20 cellular contexts compared by ENCODE assay signal in the genomic region with DNA sequence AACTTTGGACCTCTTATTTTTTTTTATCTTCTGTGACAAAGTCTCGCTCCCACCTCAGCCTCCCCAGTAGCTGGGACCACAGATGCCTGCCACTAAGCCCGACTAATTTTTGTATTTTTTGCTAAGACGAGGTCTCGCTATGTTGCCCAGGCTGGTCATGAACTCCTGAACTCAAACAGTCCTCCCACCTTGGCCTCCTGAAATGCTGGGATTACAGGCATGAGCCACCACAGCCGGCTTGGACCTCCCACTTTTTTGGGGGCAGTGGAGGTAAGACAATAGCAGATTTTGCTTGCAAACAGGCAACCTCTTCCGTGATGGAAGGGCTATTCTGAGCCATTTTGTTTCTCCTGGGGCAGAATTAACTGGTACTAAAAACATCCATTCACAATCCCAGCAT. TPM values are rescaled to one million over a fixed set of nuclear protein-coding genes. Genes with fewer than 3 reads are reported as not detected.
DNase-seq lines count a peak whose midpoint lies in the region; ATAC-seq, FAIRE-seq and TF ChIP-seq lines count a peak whose summit lies in the region.
"Had no signal": no experiment of that assay in that cellular context is flagged by ENCODE, and none has a peak within 500 bp of the region (broad histone marks: within the 10 kb centered on the region; RNA-seq: fewer than 3 reads in every experiment).

No MANE protein-coding gene starts in this region.

- H3K9ac ChIP-seq in HepG2 (ENCODE audit: insufficient read depth, low read depth, low read length): peak overlapping the region; percentile 95; the same call in 1 of the 2 replicates

- peaks cover 4% of the 10 kb centered on the region for H3K36me3 Mint-ChIP-seq in activated naive CD8-positive, alpha-beta T cell treated with anti-CD3 and anti-CD28 coated beads, Interleukin-2, amount 10 ng/mL, durations not matched to agents 7 days and 5 days
- no peaks in the 10 kb centered on the region for H3K36me3 Mint-ChIP-seq in natural killer cell

- BruUV-seq in HepG2 (replicated peaks; lab: Mats Ljungman, UMichigan): no TSS peak

- H3K79me2 ChIP-seq in HepG2 (ENCODE audit: insufficient read depth, low read length): peaks cover 23% of the 10 kb centered on the region

- H4K20me1 ChIP-seq in HepG2 (ENCODE audit: insufficient read depth, low read length): peaks cover 4% of the 10 kb centered on the region; the same call in 1 of the 2 replicates

- FAIRE-seq in HepG2 (lab: Jason Lieb, UNC): no peak

- TF ChIP-seq EP300 in HepG2 (IDR thresholded peaks at IDR 0.05; ENCODE audit: low read depth in 2 of 2, low read length in 2 of 2): no peak
- no peak for TF ChIP-seq EP300 in HepG2 (CRISPR knock-in tag; IDR thresholded peaks at IDR 0.05; ENCODE audit: borderline replicate concordance)

- H3K4me1 Mint-ChIP-seq in activated naive CD8-positive, alpha-beta T cell treated with anti-CD3 and anti-CD28 coated beads, Interleukin-2, amount 10 ng/mL, durations not matched to agents 7 days and 5 days: peaks cover 10% of the 10 kb centered on the region
- H3K4me1 Mint-ChIP-seq in natural killer cell: peaks cover 9 to 20% of the 10 kb centered on the region in 2 donors

- H2AFZ ChIP-seq in HepG2 (ENCODE audit: low read length): no peak overlapping the region

- 14% methylated on average over 6 of the region's 6 CpGs for WGBS in HepG2 (ENCODE audit: low lambda C conversion rate)
- 89% methylated on average over 4 of the region's 6 CpGs for WGBS in right lobe of liver (ENCODE audit: insufficient coverage, low coverage, low lambda C conversion rate, missing lambda C conversion rate)

- peaks cover 4 to 12% of the 10 kb centered on the region in 2 experiments for H3K36me3 ChIP-seq in HepG2 (replicated peaks in 1 of 2; ENCODE audit: control insufficient read depth in 1 of 2, insufficient read depth in 2 of 2, low read length in 2 of 2)
- peaks cover 0 to 13% (median 0%) of the 10 kb centered on the region in 4 donors for H3K36me3 ChIP-seq in right lobe of liver
- peaks cover 14% of the 10 kb centered on the region for H3K36me3 ChIP-seq in left ventricle myocardium inferior
- H3K36me3 ChIP-seq: breast epithelium had no signal

- TF ChIP-seq RAD21 in HepG2 (CRISPR knock-in tag; IDR thresholded peaks at IDR 0.05): no peak

- peak overlapping the region in 1 of 3 experiments; percentile 97; a peak in 2 of 6 replicates for H3K4me3 ChIP-seq in HepG2 (replicated peaks in 1 of 3; ENCODE audit: insufficient read depth in 1 of 3, low read depth in 2 of 3, low read length in 3 of 3)
- H3K4me3 ChIP-seq in right lobe of liver: no peak overlapping the region
- H3K4me3 ChIP-seq in left ventricle myocardium inferior: no peak overlapping the region

- H3K27me3 Mint-ChIP-seq in activated naive CD8-positive, alpha-beta T cell treated with anti-CD3 and anti-CD28 coated beads, Interleukin-2, amount 10 ng/mL, durations not matched to agents 7 days and 5 days: peaks cover 2% of the 10 kb centered on the region
- H3K27me3 Mint-ChIP-seq in natural killer cell (ENCODE audit: low read depth in 2 of 2): no peaks in the 10 kb centered on the region

- no peak for DNase-seq in HepG2 (ENCODE audit: low spot score)
- DNase-seq in right lobe of liver: no peak
- DNase-seq in activated naive CD8-positive, alpha-beta T cell treated with anti-CD3 and anti-CD28 coated beads, Interleukin-2, amount 10 ng/mL, durations not matched to agents 7 days and 5 days: no peak
- no peak for DNase-seq in natural killer cell
- no peak for DNase-seq in GF-D8 (lab: John Stamatoyannopoulos, UW)
- no peak for DNase-seq in left ventricle myocardium inferior
- DNase-seq: activated CD4-positive, alpha-beta T cell treated with anti-CD3 and anti-CD28 coated beads for 1 hour; activated gamma-delta T cell; AML-193; effector CD8-positive, alpha-beta T cell; hippocampal formation; Karpas-422; NCI-H1105 treated with DMSO at 0.1 percent for 48 hours; NCI-H2171; NCI-H774; stimulated activated CD4-positive, alpha-beta T cell treated with anti-CD3 and anti-CD28 coated beads, Interleukin-15, amount 100 ng/mL, for 24 hours had no signal

- H3K9me3 ChIP-seq in HepG2 (ENCODE audit: low read length): no peaks in the 10 kb centered on the region
- no peaks in the 10 kb centered on the region for H3K9me3 ChIP-seq in right lobe of liver
- no peaks in the 10 kb centered on the region for H3K9me3 ChIP-seq in left ventricle myocardium inferior (replicated peaks)
- H3K9me3 ChIP-seq: breast epithelium had no signal

- H3K4me3 Mint-ChIP-seq in activated naive CD8-positive, alpha-beta T cell treated with anti-CD3 and anti-CD28 coated beads, Interleukin-2, amount 10 ng/mL, durations not matched to agents 7 days and 5 days: peak overlapping the region; percentile 26
- H3K4me3 Mint-ChIP-seq in natural killer cell: peak overlapping the region; percentile 80

- H3K4me2 ChIP-seq in HepG2 (ENCODE audit: low read depth, low read length): peak overlapping the region; percentile 93

- no peak for ATAC-seq in HepG2
- ATAC-seq in right lobe of liver: no peak
- ATAC-seq in activated naive CD8-positive, alpha-beta T cell treated with anti-CD3 and anti-CD28 coated beads, Interleukin-2, amount 10 ng/mL, durations not matched to agents 7 days and 5 days (ENCODE audit: low read depth): no peak
- no peak for ATAC-seq in natural killer cell
- no peak for ATAC-seq in GM21528 (IDR thresholded peaks at IDR 0.05; ENCODE audit: low FRiP score, unreplicated experiment)
- no peak for ATAC-seq in HG03521 (IDR thresholded peaks at IDR 0.05; ENCODE audit: unreplicated experiment)

- peak overlapping the region; percentile 8 for H3K27ac Mint-ChIP-seq in activated naive CD8-positive, alpha-beta T cell treated with anti-CD3 and anti-CD28 coated beads, Interleukin-2, amount 10 ng/mL, durations not matched to agents 7 days and 5 days
- peak overlapping the region in 1 of 2 donors; percentile 91 for H3K27ac Mint-ChIP-seq in natural killer cell

- CTCF ChIA-PET in HepG2 (lab: Yijun Ruan, JAX; ENCODE audit: low intra/inter-chr PET ratio, low total read pairs): no interaction called here

- peaks cover 45% of the 10 kb centered on the region for H3K4me1 ChIP-seq in HepG2 (ENCODE audit: insufficient read depth, low read length)
- H3K4me1 ChIP-seq in right lobe of liver: peaks cover 0 to 8% (median 3%) of the 10 kb centered on the region in 4 donors
- peaks cover 31% of the 10 kb centered on the region for H3K4me1 ChIP-seq in left ventricle myocardium inferior
- H3K4me1 ChIP-seq: breast epithelium had no signal

- H3K9me3 Mint-ChIP-seq in activated naive CD8-positive, alpha-beta T cell treated with anti-CD3 and anti-CD28 coated beads, Interleukin-2, amount 10 ng/mL, durations not matched to agents 7 days and 5 days: no peaks in the 10 kb centered on the region
- no peaks in the 10 kb centered on the region for H3K9me3 Mint-ChIP-seq in natural killer cell

- TF ChIP-seq CTCF in HepG2 (CRISPR knock-in tag; IDR thresholded peaks at IDR 0.05) (no peak), right lobe of liver (IDR thresholded peaks at IDR 0.05) (no peak), natural killer cell (IDR thresholded peaks at IDR 0.05) (no peak), left ventricle myocardium inferior (IDR thresholded peaks at IDR 0.05; ENCODE audit: borderline replicate concordance) (no peak)

- TF ChIP-seq POLR2A in HepG2 (IDR thresholded peaks at IDR 0.05; ENCODE audit: insufficient read depth in 1 of 2, low read depth in 2 of 2, low read length in 2 of 2): no peak
- TF ChIP-seq POLR2A in right lobe of liver (IDR thresholded peaks at IDR 0.05): no peak

- POLR2A ChIA-PET in HepG2 (lab: Yijun Ruan, JAX): interaction anchor here (2.8 kb wide), 1 partner anchor 459 kb away, joined by 11 read pairs; no protein-coding TSS in a partner anchor
- POLR2A ChIA-PET in activated naive CD8-positive, alpha-beta T cell treated with anti-CD3 and anti-CD28 coated beads, Interleukin-2, amount 10 ng/mL, durations not matched to agents 7 days and 5 days (lab: Charles Lee): no interaction called here

- H3K27me3 ChIP-seq in HepG2 (ENCODE audit: control insufficient read depth in 1 of 2, insufficient read depth in 2 of 2, low read length in 2 of 2): peaks cover 1 to 9% of the 10 kb centered on the region in 2 experiments; a peak in 2 of 5 replicates
- no peaks in the 10 kb centered on the region for H3K27me3 ChIP-seq in right lobe of liver
- H3K27me3 ChIP-seq in left ventricle myocardium inferior (ENCODE audit: low read depth): peaks cover 34% of the 10 kb centered on the region
- H3K27me3 ChIP-seq: breast epithelium had no signal

- intact Hi-C loops in HepG2 (cut with micrococcal nuclease; ENCODE audit: unreplicated experiment): no loop called here
- intact Hi-C loops in right lobe of liver (cut with DNase I): no loop called here
- intact Hi-C loops in natural killer cell (cut with micrococcal nuclease): no loop called here
- intact Hi-C loops in left ventricle myocardium inferior (cut with micrococcal nuclease): no loop called here

- H3K27ac ChIP-seq in HepG2 (ENCODE audit: extremely low read length, insufficient read depth, low read length) (no peak overlapping the region), right lobe of liver (no peak overlapping the region), left ventricle myocardium inferior (replicated peaks) (no peak overlapping the region)

- in situ Hi-C loops in HepG2 (cut with HindIII; ENCODE audit: extremely low pct_ligation_motif_present, low pct_unique_long_range_greater_than_20kb): no loop called here

RNA-seq across cellular contexts. Expression of gene TRRAP, which starts 1.2 kb away (rescaled TPM):
- total RNA-seq in HepG2 (2016; rRNA removed; fragmentation: Illumina TruSeq; extraction: Trizol) (10.5 and 21.3 TPM in 2 replicates), right lobe of liver (10 to 100 TPM; 16.1 to 20.5 (median 18.6) TPM), natural killer cell (10 to 100 TPM; 45.4 to 62.9 (median 62.4) TPM), left ventricle myocardium inferior (15.5 TPM)
- total RNA-seq in HepG2 (2016; cell fraction: cytosol; rRNA removed; fragmentation: Illumina TruSeq; extraction: Trizol; ENCODE audit: low read depth): 3.5 and 3.8 TPM in 2 replicates
- total RNA-seq in HepG2 (2016; cell fraction: insoluble cytoplasmic fraction; rRNA removed; fragmentation: Illumina TruSeq; extraction: Trizol): 9.6 and 18.3 TPM in 2 replicates
- total RNA-seq in HepG2 (2016; cell fraction: membrane; rRNA removed; fragmentation: Illumina TruSeq; extraction: Trizol): 6.8 and 6.9 TPM in 2 replicates
- 22.4 and 25.4 TPM in 2 replicates for total RNA-seq in HepG2 (2016; cell fraction: nucleus; rRNA removed; fragmentation: Illumina TruSeq; extraction: Trizol)
- 8.6 and 9.5 TPM in 2 replicates for polyA plus RNA-seq in HepG2 (2011; rRNA removed)
- 8.9 and 9.3 TPM in 2 replicates for polyA plus RNA-seq in HepG2 (2011; cell fraction: cytosol; rRNA removed)
- polyA plus RNA-seq in HepG2 (2011; cell fraction: nucleus; rRNA removed): 26.9 and 30.9 TPM in 2 replicates
- polyA plus RNA-seq in HepG2 (2012): 13.4 and 13.9 TPM in 2 replicates
- 0.68 and 0.73 TPM in 2 replicates for polyA plus RNA-seq in HepG2 (2016; cell fraction: cytosol; fragmentation: Illumina TruSeq; extraction: Trizol; ENCODE audit: low read depth)
- 12.7 and 17.5 TPM in 2 replicates for polyA plus RNA-seq in HepG2 (2016; cell fraction: insoluble cytoplasmic fraction; fragmentation: Illumina TruSeq; extraction: Trizol; ENCODE audit: low read depth)
- 1.4 and 1.6 TPM in 2 replicates for polyA plus RNA-seq in HepG2 (2016; cell fraction: membrane; fragmentation: Illumina TruSeq; extraction: Trizol; ENCODE audit: low read depth)
- polyA plus RNA-seq in HepG2 (2016; cell fraction: nucleus; fragmentation: Illumina TruSeq; extraction: Trizol; ENCODE audit: insufficient read depth, low read depth): 26.9 and 27.3 TPM in 2 replicates
- polyA minus RNA-seq in HepG2 (2011; rRNA and poly(A)+ RNA removed; ENCODE audit: low replicate concordance): 41.8 and 47.7 TPM in 2 replicates
- 25.9 and 27.0 TPM in 2 replicates for polyA minus RNA-seq in HepG2 (2011; cell fraction: cytosol; rRNA and poly(A)+ RNA removed)
- polyA minus RNA-seq in HepG2 (2011; cell fraction: nucleus; rRNA and poly(A)+ RNA removed): 44.8 and 46.1 TPM in 2 replicates
- total RNA-seq in activated naive CD8-positive, alpha-beta T cell treated with anti-CD3 and anti-CD28 coated beads, Interleukin-2, amount 10 ng/mL, durations not matched to agents 7 days and 5 days: 10 to 100 TPM; 57.4 to 60.0 TPM

RNA-seq across cellular contexts. Expression of gene TMEM130, which starts 7.3 kb away (rescaled TPM):
- total RNA-seq in HepG2 (2016; rRNA removed; fragmentation: Illumina TruSeq; extraction: Trizol) (not detected in 2 replicates), right lobe of liver (not detected), natural killer cell (not detected), left ventricle myocardium inferior (not detected)
- not detected in 2 replicates for total RNA-seq in HepG2 (2016; cell fraction: cytosol; rRNA removed; fragmentation: Illumina TruSeq; extraction: Trizol; ENCODE audit: low read depth)
- not detected in 2 replicates for total RNA-seq in HepG2 (2016; cell fraction: insoluble cytoplasmic fraction; rRNA removed; fragmentation: Illumina TruSeq; extraction: Trizol)
- not detected in 2 replicates for total RNA-seq in HepG2 (2016; cell fraction: membrane; rRNA removed; fragmentation: Illumina TruSeq; extraction: Trizol)
- not detected in 2 replicates for total RNA-seq in HepG2 (2016; cell fraction: nucleus; rRNA removed; fragmentation: Illumina TruSeq; extraction: Trizol)
- not detected in 2 replicates for polyA plus RNA-seq in HepG2 (2011; rRNA removed)
- not detected in 2 replicates for polyA plus RNA-seq in HepG2 (2011; cell fraction: cytosol; rRNA removed)
- not detected in 2 replicates for polyA plus RNA-seq in HepG2 (2011; cell fraction: nucleus; rRNA removed)
- not detected in 2 replicates for polyA plus RNA-seq in HepG2 (2012)
- not detected in 2 replicates for polyA plus RNA-seq in HepG2 (2016; cell fraction: cytosol; fragmentation: Illumina TruSeq; extraction: Trizol; ENCODE audit: low read depth)
- polyA plus RNA-seq in HepG2 (2016; cell fraction: insoluble cytoplasmic fraction; fragmentation: Illumina TruSeq; extraction: Trizol; ENCODE audit: low read depth): not detected in 2 replicates
- not detected in 2 replicates for polyA plus RNA-seq in HepG2 (2016; cell fraction: membrane; fragmentation: Illumina TruSeq; extraction: Trizol; ENCODE audit: low read depth)
- polyA plus RNA-seq in HepG2 (2016; cell fraction: nucleus; fragmentation: Illumina TruSeq; extraction: Trizol; ENCODE audit: insufficient read depth, low read depth): not detected in 2 replicates
- polyA minus RNA-seq in HepG2 (2011; rRNA and poly(A)+ RNA removed; ENCODE audit: low replicate concordance): not detected in 2 replicates
- polyA minus RNA-seq in HepG2 (2011; cell fraction: cytosol; rRNA and poly(A)+ RNA removed): not detected in 2 replicates
- not detected in 2 replicates for polyA minus RNA-seq in HepG2 (2011; cell fraction: nucleus; rRNA and poly(A)+ RNA removed)
- not detected for total RNA-seq in activated naive CD8-positive, alpha-beta T cell treated with anti-CD3 and anti-CD28 coated beads, Interleukin-2, amount 10 ng/mL, durations not matched to agents 7 days and 5 days
- total RNA-seq: T-helper 1 cell treated with Interleukin-12 subunit alpha and Interleukin-12 subunit beta and Interleukin-4 antibody, amounts not matched to agents 30 ng/mL and 1 ng/mL, for 36 hours had no signal
